ENCODE assay signal across 8 cellular contexts in genomic region chr1:154186177-154186576, GRCh38. TPM values are rescaled to one million over a fixed set of nuclear protein-coding genes. Genes with fewer than 3 reads are reported as not detected.
DNase-seq lines count a peak whose midpoint lies in the region; ATAC-seq and TF ChIP-seq lines count a peak whose summit lies in the region.

No MANE protein-coding gene starts in this region.

- TF ChIP-seq POLR2A in uterus (IDR thresholded peaks at IDR 0.05) = no peak

- no peak overlapping the region for H3K27ac ChIP-seq in uterus

- TF ChIP-seq CTCF in uterus (IDR thresholded peaks at IDR 0.05) = peak in 1 of 4 experiments; percentile 8

- peak; percentile 75 for DNase-seq in GDM1 (lab: John Stamatoyannopoulos, UW)
- peak; percentile 48 for DNase-seq in NCI-H1092 (lab: John Stamatoyannopoulos, UW)
- DNase-seq in T-helper 1 cell = peak; percentile 21 to 77 (median 44)
- DNase-seq in amniotic epithelial cell (ENCODE audit: low read depth) = peak; percentile 66
- peak; percentile 61 for DNase-seq in kidney tubule cell (ENCODE audit: low spot score)
- peak; percentile 86 for DNase-seq in stimulated activated CD8-positive, alpha-beta memory T cell treated with anti-CD3 and anti-CD28 coated beads, Interleukin-4, amount 100 ng/mL, for 48 hours
- DNase-seq in uterus = no peak

- no peaks in the 10 kb centered on the region for H3K9me3 ChIP-seq in uterus

- no peak overlapping the region for H3K4me3 ChIP-seq in uterus

- no peaks in the 10 kb centered on the region for H3K4me1 ChIP-seq in uterus

- H3K27me3 ChIP-seq in uterus = no peaks in the 10 kb centered on the region

- intact Hi-C loops in uterus (cut with DNase I; ENCODE audit: low total_unique reads) = no loop called here

- no peak for ATAC-seq in GM18868 (IDR thresholded peaks at IDR 0.05; ENCODE audit: unreplicated experiment)

- no peaks in the 10 kb centered on the region for H3K36me3 ChIP-seq in uterus

RNA-seq across cellular contexts. Expression of gene TPM3, which starts 5.7 kb away (rescaled TPM):
- 100 to 1,000 TPM; 130 to 263 (median 199) TPM for total RNA-seq in uterus

RNA-seq across cellular contexts. Expression of gene CFAP141, which starts 20.0 kb away (rescaled TPM):
- total RNA-seq in uterus = not detected

RNA-seq across cellular contexts. Expression of gene NUP210L, which starts 31.3 kb away (rescaled TPM):
- total RNA-seq in uterus = under 1 TPM in 2 of 4 donors, not detected in 2; 0.09 to 0.21 TPM

RNA-seq across cellular contexts. Expression of gene UBAP2L, which starts 34.6 kb away (rescaled TPM):
- total RNA-seq in uterus = 100 to 1,000 TPM in 1 of 4 donors, 10 to 100 TPM in 3; 11.5 to 161 (median 52.0) TPM

Comparison
In these comparisons a context has a peak if more than half of its experiments do, and no peak if none do; other contexts are left out.
1. DNase-seq: peak in GDM1 (single experiment), NCI-H1092 (single experiment), T-helper 1 cell (5 of 5), amniotic epithelial cell (single experiment), kidney tubule cell (single experiment) and stimulated activated CD8-positive, alpha-beta memory T cell treated with anti-CD3 and anti-CD28 coated beads, Interleukin-4, amount 100 ng/mL, for 48 hours (single experiment); none in uterus (0 of 2).